In genomic region chr22:33332538-33332937, GRCh38 we compare ENCODE assay signal across 21 cellular contexts.
A peak's percentile ranks its signal among the peaks of the same experiment; 100 is the strongest.
DNase-seq lines count a peak whose midpoint lies in the region; ATAC-seq and TF ChIP-seq lines count a peak whose summit lies in the region.
"Had no signal": no experiment of that assay in that cellular context is flagged by ENCODE, and none has a peak within 500 bp of the region (broad histone marks: within the 10 kb centered on the region; RNA-seq: fewer than 3 reads in every experiment).

No MANE protein-coding gene starts in this region.

- H3K9me2 ChIP-seq in hepatocyte (replicated peaks; ENCODE audit: insufficient read depth): no peaks in the 10 kb centered on the region

- DNase-seq in Caki2 (ENCODE audit: low read depth) (peak; percentile 32), DMS79 treated with DMSO at 0.1 percent for 48 hours (lab: John Stamatoyannopoulos, UW) (peak; percentile 47), NCI-H345 treated with DMSO at 0.1 percent for 48 hours (lab: John Stamatoyannopoulos, UW; ENCODE audit: unreplicated experiment) (peak; percentile 34), hepatocyte (ENCODE audit: low spot score) (peak; percentile 47), AML-193 (lab: John Stamatoyannopoulos, UW) (no peak), C1 segment of cervical spinal cord (lab: John Stamatoyannopoulos, UW) (no peak)
- DNase-seq: activated CD4-positive, alpha-beta T cell treated with anti-CD3 and anti-CD28 coated beads for 36 hours; activated naive CD4-positive, alpha-beta T cell treated with anti-CD3 and anti-CD28 coated beads for 36 hours; activated T-cell treated with anti-CD3 and anti-CD28 coated beads, Interleukin-2, amount 50 U/mL, for 4 hours; glutamatergic neuron; KG1; left lung; midbrain; NCI-H226; testis had no signal

- no peaks in the 10 kb centered on the region for H3K36me3 ChIP-seq in hepatocyte (replicated peaks; ENCODE audit: insufficient read depth, low read depth)
- H3K36me3 ChIP-seq: cardiac muscle cell, left lung had no signal

- H3K27me3 ChIP-seq in hepatocyte: no peaks in the 10 kb centered on the region
- H3K27me3 ChIP-seq: cardiac muscle cell, left lung, Peyer's patch, testis had no signal

- ATAC-seq in HG03432 (IDR thresholded peaks at IDR 0.05; ENCODE audit: unreplicated experiment): no peak
- ATAC-seq in GM18870 (IDR thresholded peaks at IDR 0.05; ENCODE audit: unreplicated experiment): no peak
- ATAC-seq: activated CD4-positive, alpha-beta T cell treated with anti-CD3 and anti-CD28 coated beads for 36 hours; activated T-cell treated with anti-CD3 and anti-CD28 coated beads, Interleukin-2, amount 50 U/mL, for 4 hours; left lung had no signal

- 40% methylated on average over 1 of the region's 3 CpGs for WGBS in hepatocyte (ENCODE audit: low lambda C conversion rate, missing lambda C conversion rate)

- H2AFZ ChIP-seq in hepatocyte: no peak overlapping the region
- H2AFZ ChIP-seq: parathyroid adenoma had no signal

- peaks cover 33% of the 10 kb centered on the region for H3K4me1 ChIP-seq in hepatocyte (ENCODE audit: insufficient read depth)
- H3K4me1 ChIP-seq: left lung, parathyroid adenoma, testis had no signal

- H3K27ac ChIP-seq in hepatocyte: no peak overlapping the region
- H3K27ac ChIP-seq: C4-2B, cardiac muscle cell, left lung, parathyroid adenoma, Peyer's patch, testis had no signal

- no peaks in the 10 kb centered on the region for H4K20me1 ChIP-seq in hepatocyte (ENCODE audit: insufficient read depth, poor library complexity, severe bottlenecking)

- no peak for TF ChIP-seq CTCF in hepatocyte (IDR thresholded peaks at IDR 0.05; ENCODE audit: poor library complexity)

- in situ Hi-C loops in Caki2 (cut with HindIII; ENCODE audit: low pct_unique_long_range_greater_than_20kb, low sequenced_read_pairs): no loop called here

- H3K79me2 ChIP-seq in hepatocyte: no peaks in the 10 kb centered on the region
- H3K79me2 ChIP-seq: parathyroid adenoma had no signal

- no peak overlapping the region for H3K4me3 ChIP-seq in hepatocyte
- H3K4me3 ChIP-seq: cardiac muscle cell, left lung, Peyer's patch, testis had no signal

- H3K4me2 ChIP-seq in hepatocyte: no peak overlapping the region

- H3K9me3 ChIP-seq in hepatocyte (ENCODE audit: low read depth): no peaks in the 10 kb centered on the region
- H3K9me3 ChIP-seq: left lung, Peyer's patch, testis had no signal

Comparison
In these comparisons a context has a peak if more than half of its experiments do, and no peak if none do; other contexts are left out.
1. DNase-seq: peak in Caki2 (single experiment), DMS79 treated with DMSO at 0.1 percent for 48 hours (single experiment), NCI-H345 treated with DMSO at 0.1 percent for 48 hours (single experiment) and hepatocyte (single experiment); none in AML-193 (0 of 2) and C1 segment of cervical spinal cord (0 of 14).